ENCODE assay signal across 8 cellular contexts in genomic region chr12:6950944-6951540, GRCh38. TPM values are rescaled to one million over a fixed set of nuclear protein-coding genes. Genes with fewer than 3 reads are reported as not detected.
DNase-seq lines count a peak whose midpoint lies in the region; ATAC-seq and TF ChIP-seq lines count a peak whose summit lies in the region.

Gene PTPN6, plus strand, starts transcription at chr12:6951356. Its CDS starts 157 bp downstream, at chr12:6951513.

- no peaks in the 10 kb centered on the region for H3K27me3 Mint-ChIP-seq in activated T-helper 2 cell treated with anti-CD3 and anti-CD28 coated beads, Interferon-gamma antibody, Interleukin-2, Interleukin-4, amounts not matched to agents 10 μg/mL and 5 μg/mL and 100 μg/mL, durations not matched to agents 14 hours and 24 hours and 36 hours (ENCODE audit: low read depth)

- H3K36me3 Mint-ChIP-seq in activated T-helper 2 cell treated with anti-CD3 and anti-CD28 coated beads, Interferon-gamma antibody, Interleukin-2, Interleukin-4, amounts not matched to agents 10 μg/mL and 5 μg/mL and 100 μg/mL, durations not matched to agents 14 hours and 24 hours and 36 hours (ENCODE audit: low read depth) = peaks cover 61% of the 10 kb centered on the region

- in situ Hi-C loops in G401 (cut with HindIII; ENCODE audit: low sequenced_read_pairs) (no loop called here), ACHN (cut with HindIII; ENCODE audit: low pct_ligation_motif_present, low pct_unique_long_range_greater_than_20kb, low sequenced_read_pairs) (no loop called here)

- H3K4me2 ChIP-seq in MM.1S (ENCODE audit: low read depth, low read length) = peak within 1 kb of the TSS; percentile 99

- DNase-seq in G401 (ENCODE audit: low spot score) = no peak
- no peak for DNase-seq in MM.1S
- DNase-seq in activated T-helper 2 cell treated with anti-CD3 and anti-CD28 coated beads, Interferon-gamma antibody, Interleukin-2, Interleukin-4, amounts not matched to agents 10 μg/mL and 5 μg/mL and 100 μg/mL, durations not matched to agents 14 hours and 24 hours and 36 hours (ENCODE audit: low spot score) = peak; percentile 53
- DNase-seq in stimulated activated CD8-positive, alpha-beta memory T cell treated with anti-CD3 and anti-CD28 coated beads, Interleukin-7, amount 100 ng/mL, for 4 hours (ENCODE audit: low read depth in 2 of 2) = peak; percentile 62 to 71
- DNase-seq in NCI-H1436 (lab: John Stamatoyannopoulos, UW) = no peak
- DNase-seq in ACHN = no peak

- no peaks in the 10 kb centered on the region for H3K9me3 ChIP-seq in MM.1S (replicated peaks; ENCODE audit: insufficient read depth, low read length)
- H3K9me3 ChIP-seq in iPS-18a (ENCODE audit: control insufficient read depth, low read depth, low read length) = no peaks in the 10 kb centered on the region

- no peaks in the 10 kb centered on the region for H3K9me3 Mint-ChIP-seq in activated T-helper 2 cell treated with anti-CD3 and anti-CD28 coated beads, Interferon-gamma antibody, Interleukin-2, Interleukin-4, amounts not matched to agents 10 μg/mL and 5 μg/mL and 100 μg/mL, durations not matched to agents 14 hours and 24 hours and 36 hours

- peaks cover 68% of the 10 kb centered on the region for H3K4me1 Mint-ChIP-seq in activated T-helper 2 cell treated with anti-CD3 and anti-CD28 coated beads, Interferon-gamma antibody, Interleukin-2, Interleukin-4, amounts not matched to agents 10 μg/mL and 5 μg/mL and 100 μg/mL, durations not matched to agents 14 hours and 24 hours and 36 hours (ENCODE audit: low read depth)

- H3K27ac ChIP-seq in MM.1S (ENCODE audit: low read length) (peak within 1 kb of the TSS; percentile 97), iPS-18a (ENCODE audit: low read length) (no peak within 1 kb of the TSS)

- intact Hi-C loops in activated T-helper 2 cell treated with anti-CD3 and anti-CD28 coated beads, Interferon-gamma antibody, Interleukin-2, Interleukin-4, amounts not matched to agents 10 μg/mL and 5 μg/mL and 100 μg/mL, durations not matched to agents 14 hours and 24 hours and 36 hours (cut with micrococcal nuclease) = loop anchor here (5.0 kb wide), 1 partner anchor 419 kb away; the partner anchor contains the start of gene GAPDH

- peaks cover 58% of the 10 kb centered on the region for H3F3A ChIP-seq in MM.1S (ENCODE audit: insufficient read depth, low read length)

- no peaks in the 10 kb centered on the region for H3K9me2 ChIP-seq in MM.1S (replicated peaks; ENCODE audit: insufficient read depth, low read length)

- H2AFZ ChIP-seq in MM.1S (ENCODE audit: low read length) = peak within 1 kb of the TSS; percentile 21

- H3K27ac Mint-ChIP-seq in activated T-helper 2 cell treated with anti-CD3 and anti-CD28 coated beads, Interferon-gamma antibody, Interleukin-2, Interleukin-4, amounts not matched to agents 10 μg/mL and 5 μg/mL and 100 μg/mL, durations not matched to agents 14 hours and 24 hours and 36 hours = peak within 1 kb of the TSS; percentile 97

- H3K4me3 ChIP-seq in MM.1S (ENCODE audit: low read length) (peak within 1 kb of the TSS; percentile 80), iPS-18a (ENCODE audit: low read length) (no peak within 1 kb of the TSS)

- no peak for TF ChIP-seq CTCF in MM.1S (IDR thresholded peaks at IDR 0.05; ENCODE audit: low read length)

- H3K79me2 ChIP-seq in MM.1S (ENCODE audit: low read length) = peaks cover 60% of the 10 kb centered on the region

- peak within 1 kb of the TSS; percentile 94 for H3K4me3 Mint-ChIP-seq in activated T-helper 2 cell treated with anti-CD3 and anti-CD28 coated beads, Interferon-gamma antibody, Interleukin-2, Interleukin-4, amounts not matched to agents 10 μg/mL and 5 μg/mL and 100 μg/mL, durations not matched to agents 14 hours and 24 hours and 36 hours (ENCODE audit: low read depth)

- H3K9ac ChIP-seq in MM.1S (ENCODE audit: low read length) (peak within 1 kb of the TSS; percentile 91), iPS-18a (ENCODE audit: low read length) (peak within 1 kb of the TSS; percentile 12)

- H3K4me1 ChIP-seq in MM.1S (ENCODE audit: low read length) (peaks cover 58% of the 10 kb centered on the region), iPS-18a (ENCODE audit: control insufficient read depth, low read depth, low read length) (peaks cover 2% of the 10 kb centered on the region)

- H3K36me3 ChIP-seq in MM.1S (replicated peaks; ENCODE audit: insufficient read depth, low read length) (no peaks in the 10 kb centered on the region), iPS-18a (ENCODE audit: control insufficient read depth, low read depth, low read length) (no peaks in the 10 kb centered on the region)

- no peak for ATAC-seq in GM18907 (IDR thresholded peaks at IDR 0.05; ENCODE audit: unreplicated experiment)

- H3K27me3 ChIP-seq in MM.1S (replicated peaks; ENCODE audit: insufficient read depth, low read length) (no peaks in the 10 kb centered on the region), iPS-18a (ENCODE audit: control insufficient read depth, insufficient read depth, low read length) (no peaks in the 10 kb centered on the region)

- H4K20me1 ChIP-seq in MM.1S (ENCODE audit: insufficient read depth, low read length) = no peaks in the 10 kb centered on the region

RNA-seq across cellular contexts. Expression of gene PTPN6, which starts in this region (rescaled TPM):
- 12.1 and 16.6 TPM in 2 replicates for total RNA-seq in G401 (2014; rRNA removed; shearing (Covaris generic))
- total RNA-seq in activated T-helper 2 cell treated with anti-CD3 and anti-CD28 coated beads, Interferon-gamma antibody, Interleukin-2, Interleukin-4, amounts not matched to agents 10 μg/mL and 5 μg/mL and 100 μg/mL, durations not matched to agents 14 hours and 24 hours and 36 hours = 250 and 252 TPM in 2 replicates

Comparison
In these comparisons a context has a peak if more than half of its experiments do, and no peak if none do; other contexts are left out.
1. RNA of gene PTPN6 (total RNA-seq): 250 to 252 TPM in activated T-helper 2 cell treated with anti-CD3 and anti-CD28 coated beads, Interferon-gamma antibody, Interleukin-2, Interleukin-4, amounts not matched to agents 10 μg/mL and 5 μg/mL and 100 μg/mL, durations not matched to agents 14 hours and 24 hours and 36 hours; 12.1 to 16.6 TPM in G401; every median in the first group is over 10 times any median in the second.
2. DNase-seq: peak in activated T-helper 2 cell treated with anti-CD3 and anti-CD28 coated beads, Interferon-gamma antibody, Interleukin-2, Interleukin-4, amounts not matched to agents 10 μg/mL and 5 μg/mL and 100 μg/mL, durations not matched to agents 14 hours and 24 hours and 36 hours (single experiment) and stimulated activated CD8-positive, alpha-beta memory T cell treated with anti-CD3 and anti-CD28 coated beads, Interleukin-7, amount 100 ng/mL, for 4 hours (2 of 2); none in G401 (single experiment), MM.1S (single experiment), NCI-H1436 (single experiment) and ACHN (single experiment).